Comparison of ENCODE assay signal across 28 cellular contexts in the genomic region with DNA sequence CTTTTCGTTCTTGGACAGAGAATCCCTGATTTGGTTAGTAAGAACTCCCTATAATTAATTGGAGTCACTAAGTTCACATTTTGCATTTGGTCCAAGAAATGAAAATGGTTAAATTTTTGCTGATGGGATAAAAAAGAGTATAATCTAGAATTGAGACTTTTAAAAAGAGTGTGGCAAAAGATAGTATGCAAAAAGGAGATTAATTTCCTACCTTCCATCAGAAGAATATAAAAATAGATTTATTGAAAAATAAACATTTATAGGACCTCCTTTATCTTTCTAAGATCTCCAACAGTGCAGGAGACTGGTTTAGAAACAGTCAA.
"Had no signal": no experiment of that assay in that cellular context is flagged by ENCODE, and none has a peak within 500 bp of the region (broad histone marks: within the 10 kb centered on the region; RNA-seq: fewer than 3 reads in every experiment).

No MANE protein-coding gene starts in this region.

- H3K9me3 Mint-ChIP-seq: naive thymus-derived CD4-positive, alpha-beta T cell; natural killer cell; nephron; stimulated activated effector memory CD8-positive, alpha-beta T cell treated with anti-CD3 and anti-CD28 coated beads, Interleukin-12 subunit alpha, Interleukin-12 subunit beta, amount 100 ng/mL, for 72 hours; stimulated activated naive B cell treated with anti-CD40 and anti-IgM and Interleukin-4, amounts not matched to agents 10 μg/mL and 1 μg/mL and 100 μg/mL, for 72 hours; stimulated activated naive CD8-positive, alpha-beta T cell treated with anti-CD3 and anti-CD28 coated beads, Interleukin-15, Interleukin-2, amounts not matched to agents 100 ng/mL and 50 ng/mL, for 24 hours; type B pancreatic cell had no signal

- H3K27ac Mint-ChIP-seq: naive thymus-derived CD4-positive, alpha-beta T cell; natural killer cell; nephron; neural progenitor cell; progenitor cell of endocrine pancreas; stimulated activated effector memory CD8-positive, alpha-beta T cell treated with anti-CD3 and anti-CD28 coated beads, Interleukin-12 subunit alpha, Interleukin-12 subunit beta, amount 100 ng/mL, for 72 hours; stimulated activated naive B cell treated with anti-CD40 and anti-IgM and Interleukin-4, amounts not matched to agents 10 μg/mL and 1 μg/mL and 100 μg/mL, for 72 hours; stimulated activated naive CD8-positive, alpha-beta T cell treated with anti-CD3 and anti-CD28 coated beads, Interleukin-15, Interleukin-2, amounts not matched to agents 100 ng/mL and 50 ng/mL, for 24 hours had no signal

- H3K4me1 Mint-ChIP-seq: naive thymus-derived CD4-positive, alpha-beta T cell; natural killer cell; nephron; stimulated activated effector memory CD8-positive, alpha-beta T cell treated with anti-CD3 and anti-CD28 coated beads, Interleukin-12 subunit alpha, Interleukin-12 subunit beta, amount 100 ng/mL, for 72 hours; stimulated activated naive B cell treated with anti-CD40 and anti-IgM and Interleukin-4, amounts not matched to agents 10 μg/mL and 1 μg/mL and 100 μg/mL, for 72 hours had no signal

- H3K36me3 ChIP-seq: neural progenitor cell, ovary, stomach, thoracic aorta, thyroid gland, tibial nerve, upper lobe of right lung, uterus had no signal

- H3K79me2 ChIP-seq: parathyroid adenoma had no signal

- H3K27ac ChIP-seq: neural progenitor cell, ovary, parathyroid adenoma, psoas muscle, stomach, thoracic aorta, thyroid gland, tibial nerve, upper lobe of right lung, uterus had no signal

- H3K4me3 Mint-ChIP-seq: naive thymus-derived CD4-positive, alpha-beta T cell; natural killer cell; nephron; neural progenitor cell; stimulated activated effector memory CD8-positive, alpha-beta T cell treated with anti-CD3 and anti-CD28 coated beads, Interleukin-12 subunit alpha, Interleukin-12 subunit beta, amount 100 ng/mL, for 72 hours; stimulated activated naive B cell treated with anti-CD40 and anti-IgM and Interleukin-4, amounts not matched to agents 10 μg/mL and 1 μg/mL and 100 μg/mL, for 72 hours; stimulated activated naive CD8-positive, alpha-beta T cell treated with anti-CD3 and anti-CD28 coated beads, Interleukin-15, Interleukin-2, amounts not matched to agents 100 ng/mL and 50 ng/mL, for 24 hours; type B pancreatic cell had no signal

- H3K27me3 ChIP-seq: neural progenitor cell, ovary, thyroid gland, tibial nerve, upper lobe of right lung, uterus had no signal

- H2AFZ ChIP-seq: parathyroid adenoma had no signal

- ATAC-seq: naive thymus-derived CD4-positive, alpha-beta T cell; natural killer cell; psoas muscle; right cardiac atrium; sciatic nerve; stimulated activated effector memory CD8-positive, alpha-beta T cell treated with anti-CD3 and anti-CD28 coated beads, Interleukin-12 subunit alpha, Interleukin-12 subunit beta, amount 100 ng/mL, for 72 hours; stimulated activated naive B cell treated with anti-CD40 and anti-IgM and Interleukin-4, amounts not matched to agents 10 μg/mL and 1 μg/mL and 100 μg/mL, for 72 hours; upper lobe of right lung had no signal

- H3K4me1 ChIP-seq: parathyroid adenoma, psoas muscle, stomach, thyroid gland, tibial nerve, upper lobe of right lung, uterus had no signal

- H3K4me3 ChIP-seq: neural progenitor cell, ovary, psoas muscle, stomach, thoracic aorta, thyroid gland, tibial nerve, upper lobe of right lung, uterus had no signal

- H3K9ac ChIP-seq: neural progenitor cell, parathyroid adenoma had no signal

- FAIRE-seq: small intestine had no signal

- H3K36me3 Mint-ChIP-seq: naive thymus-derived CD4-positive, alpha-beta T cell; natural killer cell; stimulated activated effector memory CD8-positive, alpha-beta T cell treated with anti-CD3 and anti-CD28 coated beads, Interleukin-12 subunit alpha, Interleukin-12 subunit beta, amount 100 ng/mL, for 72 hours; stimulated activated naive B cell treated with anti-CD40 and anti-IgM and Interleukin-4, amounts not matched to agents 10 μg/mL and 1 μg/mL and 100 μg/mL, for 72 hours; type B pancreatic cell had no signal

- H3K9me3 ChIP-seq: ovary, psoas muscle, stomach, thoracic aorta, thyroid gland, tibial nerve, upper lobe of right lung, uterus had no signal

- DNase-seq: naive thymus-derived CD4-positive, alpha-beta T cell; natural killer cell; occipital lobe; ovary; posterior cingulate gyrus; psoas muscle; right cardiac atrium; small intestine; stimulated activated CD4-positive, alpha-beta T cell treated with anti-CD3 and anti-CD28 coated beads, Interleukin-15, amount 100 ng/mL, for 24 hours; stimulated activated CD4-positive, alpha-beta T cell treated with anti-CD3 and anti-CD28 coated beads, Interleukin-2, amount 100 ng/mL, for 24 hours; stimulated activated CD4-positive, alpha-beta T cell treated with anti-CD3 and anti-CD28 coated beads, Interleukin-2, amount 100 ng/mL, for 48 hours; stimulated activated CD4-positive, alpha-beta T cell treated with anti-CD3 and anti-CD28 coated beads, Interleukin-4, amount 100 ng/mL, for 24 hours; stimulated activated naive B cell treated with anti-CD40 and anti-IgM and Interleukin-4, amounts not matched to agents 10 μg/mL and 1 μg/mL and 100 μg/mL, for 72 hours; stimulated activated naive CD4-positive, alpha-beta T cell treated with Interleukin-2 at 50 U/mL for 16 hours; stomach; thyroid gland; upper lobe of right lung; uterus had no signal
